Comparison of ENCODE assay signal across 9 cellular contexts in the genomic region with DNA sequence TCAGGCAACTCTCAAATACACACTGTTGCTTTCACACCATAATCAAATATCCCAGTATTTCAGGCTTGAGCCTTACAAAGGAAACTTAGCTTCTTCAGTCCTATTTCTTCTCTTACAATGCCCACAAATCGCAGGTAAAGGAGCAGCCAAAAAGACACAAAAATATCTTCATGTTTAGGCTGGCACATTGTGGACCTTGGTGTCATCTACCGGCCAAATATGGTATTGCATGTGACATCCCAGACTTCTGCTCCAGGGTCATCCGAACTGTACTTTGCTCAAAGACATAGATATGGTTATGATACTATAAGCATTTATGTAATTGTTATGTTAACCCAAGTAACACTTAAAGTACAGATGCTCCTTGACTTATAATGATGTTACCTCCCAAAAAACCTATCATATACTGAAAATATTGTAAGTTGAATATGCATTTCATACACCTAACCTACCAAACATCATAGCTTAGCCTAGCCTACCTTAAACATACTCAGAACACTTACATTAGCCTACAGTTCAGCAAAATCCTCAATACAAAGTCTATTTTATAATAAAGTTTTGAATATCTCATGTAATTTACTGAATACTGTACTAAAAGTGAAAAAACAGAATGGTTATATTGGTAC. TPM values are rescaled to one million over a fixed set of nuclear protein-coding genes. Genes with fewer than 3 reads are reported as not detected.
DNase-seq lines count a peak whose midpoint lies in the region; ATAC-seq, FAIRE-seq and TF ChIP-seq lines count a peak whose summit lies in the region.
"Had no signal": no experiment of that assay in that cellular context is flagged by ENCODE, and none has a peak within 500 bp of the region (broad histone marks: within the 10 kb centered on the region; RNA-seq: fewer than 3 reads in every experiment).

No MANE protein-coding gene starts in this region.

- intact Hi-C loops in pancreas (cut with DNase I), result loop anchor here in 1 of 3 donors (10.0 kb wide), 1 partner anchor 165 kb away; no protein-coding TSS in a partner anchor

- CTCF ChIA-PET in HEK293T (lab: Yijun Ruan, JAX), result no interaction called here

- no peak overlapping the region for H3K27ac ChIP-seq in pancreas

- H3K27ac Mint-ChIP-seq in activated T-cell treated with anti-CD3 and anti-CD28 coated beads, Interleukin-2, amount 50 U/mL, for 72 hours, result no peak overlapping the region

- POLR2A ChIA-PET in HEK293T (lab: Yijun Ruan, JAX), result interaction anchor here (1.0 kb wide), 1 partner anchor 604 kb away, joined by 3 read pairs; no protein-coding TSS in a partner anchor

- no peaks in the 10 kb centered on the region for H3K9me3 ChIP-seq in pancreas

- peaks cover 20% of the 10 kb centered on the region for H3K27me3 Mint-ChIP-seq in activated T-cell treated with anti-CD3 and anti-CD28 coated beads, Interleukin-2, amount 50 U/mL, for 72 hours (ENCODE audit: low read depth)

- DNase-seq in Caki2 (ENCODE audit: low read depth), result peak; percentile 30
- DNase-seq in HEK293T (ENCODE audit: extremely low spot score), result peak; percentile 57
- peak; percentile 37 for DNase-seq in OCI-M2 (lab: John Stamatoyannopoulos, UW; ENCODE audit: unreplicated experiment)
- DNase-seq in activated T-cell treated with anti-CD3 and anti-CD28 coated beads, Interleukin-2, amount 50 U/mL, for 72 hours, result peak; percentile 38 to 54
- DNase-seq in fibroblast of villous mesenchyme (ENCODE audit: low read depth), result peak; percentile 48
- peak in 2 of 6 donors; percentile 14 to 64 for DNase-seq in pancreas
- no peak for DNase-seq in NK-92 (lab: John Stamatoyannopoulos, UW; ENCODE audit: unreplicated experiment)

- H3K4me1 ChIP-seq in pancreas, result no peaks in the 10 kb centered on the region

- in situ Hi-C loops in Caki2 (cut with HindIII; ENCODE audit: low pct_unique_long_range_greater_than_20kb, low sequenced_read_pairs), result no loop called here

- peak; percentile 45 to 57 for ATAC-seq in activated T-cell treated with anti-CD3 and anti-CD28 coated beads, Interleukin-2, amount 50 U/mL, for 72 hours (replicated peaks in 1 of 2)
- peak; percentile 61 to 94 (median 90) for ATAC-seq in pancreas
- no peak for ATAC-seq in HG03097 (IDR thresholded peaks at IDR 0.05; ENCODE audit: low FRiP score, unreplicated experiment)

- no peaks in the 10 kb centered on the region for H3K36me3 ChIP-seq in pancreas

- no peaks in the 10 kb centered on the region for H3K36me3 Mint-ChIP-seq in activated T-cell treated with anti-CD3 and anti-CD28 coated beads, Interleukin-2, amount 50 U/mL, for 72 hours (ENCODE audit: insufficient read depth in 2 of 2)

- no peak for FAIRE-seq in pancreas (lab: Jason Lieb, UNC)

- 0 to 2% methylated on average over 3 of the region's 3 CpGs for WGBS in pancreas, 2 donors

- peak; percentile 91 for TF ChIP-seq CTCF in fibroblast of villous mesenchyme (IDR thresholded peaks at IDR 0.05; ENCODE audit: insufficient read depth, low read depth, low read length)
- TF ChIP-seq CTCF in pancreas (IDR thresholded peaks at IDR 0.05), result peak; percentile 77 to 97 (median 96)

- H3K4me1 Mint-ChIP-seq in activated T-cell treated with anti-CD3 and anti-CD28 coated beads, Interleukin-2, amount 50 U/mL, for 72 hours (ENCODE audit: low read depth), result no peaks in the 10 kb centered on the region

- H3K9me3 Mint-ChIP-seq in activated T-cell treated with anti-CD3 and anti-CD28 coated beads, Interleukin-2, amount 50 U/mL, for 72 hours, result no peaks in the 10 kb centered on the region

- H3K4me3 ChIP-seq in fibroblast of villous mesenchyme (ENCODE audit: low read depth, low read length) (no peak overlapping the region), pancreas (no peak overlapping the region)

- H3K4me3 Mint-ChIP-seq in activated T-cell treated with anti-CD3 and anti-CD28 coated beads, Interleukin-2, amount 50 U/mL, for 72 hours, result no peak overlapping the region

- peaks cover 0 to 7% (median 0%) of the 10 kb centered on the region in 4 donors for H3K27me3 ChIP-seq in pancreas

TF ChIP-seq in HEK293T, 16 proteins besides CTCF, POLR2A, EP300 and RAD21:
- TF ChIP-seq CTBP1 (IDR thresholded peaks at IDR 0.05; ENCODE audit: borderline replicate concordance), result no peak
- no peak for TF ChIP-seq HDGF (IDR thresholded peaks at IDR 0.05; ENCODE audit: borderline replicate concordance)
- no peak for TF ChIP-seq L3MBTL2 (conservative IDR thresholded peaks at IDR 0.05)
- no peak for TF ChIP-seq FOXA1 (IDR thresholded peaks at IDR 0.05)
- TF ChIP-seq ARNT (IDR thresholded peaks at IDR 0.05), result no peak
- TF ChIP-seq, protein P1, sequence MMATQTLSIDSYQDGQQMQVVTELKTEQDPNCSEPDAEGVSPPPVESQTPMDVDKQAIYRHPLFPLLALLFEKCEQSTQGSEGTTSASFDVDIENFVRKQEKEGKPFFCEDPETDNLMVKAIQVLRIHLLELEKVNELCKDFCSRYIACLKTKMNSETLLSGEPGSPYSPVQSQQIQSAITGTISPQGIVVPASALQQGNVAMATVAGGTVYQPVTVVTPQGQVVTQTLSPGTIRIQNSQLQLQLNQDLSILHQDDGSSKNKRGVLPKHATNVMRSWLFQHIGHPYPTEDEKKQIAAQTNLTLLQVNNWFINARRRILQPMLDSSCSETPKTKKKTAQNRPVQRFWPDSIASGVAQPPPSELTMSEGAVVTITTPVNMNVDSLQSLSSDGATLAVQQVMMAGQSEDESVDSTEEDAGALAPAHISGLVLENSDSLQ (IDR thresholded peaks at IDR 0.05), result no peak
- TF ChIP-seq SP1 (IDR thresholded peaks at IDR 0.05), result no peak
- TF ChIP-seq SUZ12 (IDR thresholded peaks at IDR 0.05), result no peak
- TF ChIP-seq FOXK2 (IDR thresholded peaks at IDR 0.05), result no peak
- TF ChIP-seq ZNF384 (IDR thresholded peaks at IDR 0.05), result no peak
- no peak for TF ChIP-seq LEF1 (IDR thresholded peaks at IDR 0.05; ENCODE audit: borderline replicate concordance)
- no peak for TF ChIP-seq FOXM1 (IDR thresholded peaks at IDR 0.05; ENCODE audit: borderline replicate concordance)
- TF ChIP-seq NFRKB (IDR thresholded peaks at IDR 0.05), result no peak
- TF ChIP-seq ELF4 (IDR thresholded peaks at IDR 0.05), result no peak

RNA-seq across cellular contexts. Expression of a gene that starts 4.6 kb away (rescaled TPM):
- total RNA-seq in Caki2 (2014; rRNA removed; shearing (Covaris generic); ENCODE audit: low replicate concordance), result not detected in 2 replicates
- not detected for total RNA-seq in activated T-cell treated with anti-CD3 and anti-CD28 coated beads, Interleukin-2, amount 50 U/mL, for 72 hours
- not detected in 2 replicates for total RNA-seq in fibroblast of villous mesenchyme
- total RNA-seq in pancreas, result not detected
- polyA plus RNA-seq in pancreas, result not detected
- total RNA-seq: activated CD8-positive, alpha-beta memory T cell treated with anti-CD3 and anti-CD28 coated beads for 36 hours had no signal

RNA-seq across cellular contexts. Expression of a gene that starts 30.0 kb away (rescaled TPM):
- total RNA-seq in Caki2 (2014; rRNA removed; shearing (Covaris generic); ENCODE audit: low replicate concordance), result 5.1 and 6.2 TPM in 2 replicates
- 1 to 10 TPM; 1.3 to 2.1 TPM for total RNA-seq in activated T-cell treated with anti-CD3 and anti-CD28 coated beads, Interleukin-2, amount 50 U/mL, for 72 hours
- total RNA-seq in fibroblast of villous mesenchyme, result not detected in 2 replicates
- total RNA-seq in pancreas, result 100 to 1,000 TPM in 2 of 6 donors, 1 to 10 TPM in 3, under 1 TPM in 1; 0.66 to 331 (median 6.3) TPM
- polyA plus RNA-seq in pancreas, result 10 to 100 TPM in 1 of 2 donors, 1 to 10 TPM in 1; 4.4 to 32.2 TPM

RNA-seq across cellular contexts. Expression of a gene that starts 43.4 kb away (rescaled TPM):
- total RNA-seq in Caki2 (2014; rRNA removed; shearing (Covaris generic); ENCODE audit: low replicate concordance), result 1.6 and 3.4 TPM in 2 replicates
- total RNA-seq in activated T-cell treated with anti-CD3 and anti-CD28 coated beads, Interleukin-2, amount 50 U/mL, for 72 hours, result 10 to 100 TPM; 21.7 to 26.6 TPM
- 12.5 and 13.9 TPM in 2 replicates for total RNA-seq in fibroblast of villous mesenchyme
- 10 to 100 TPM in 1 of 6 donors, 1 to 10 TPM in 5; 5.2 to 21.1 (median 7.5) TPM for total RNA-seq in pancreas
- polyA plus RNA-seq in pancreas, result 10 to 100 TPM; 24.1 to 26.7 TPM
